Comparison of ENCODE assay signal across 1 cellular context in the genomic region with DNA sequence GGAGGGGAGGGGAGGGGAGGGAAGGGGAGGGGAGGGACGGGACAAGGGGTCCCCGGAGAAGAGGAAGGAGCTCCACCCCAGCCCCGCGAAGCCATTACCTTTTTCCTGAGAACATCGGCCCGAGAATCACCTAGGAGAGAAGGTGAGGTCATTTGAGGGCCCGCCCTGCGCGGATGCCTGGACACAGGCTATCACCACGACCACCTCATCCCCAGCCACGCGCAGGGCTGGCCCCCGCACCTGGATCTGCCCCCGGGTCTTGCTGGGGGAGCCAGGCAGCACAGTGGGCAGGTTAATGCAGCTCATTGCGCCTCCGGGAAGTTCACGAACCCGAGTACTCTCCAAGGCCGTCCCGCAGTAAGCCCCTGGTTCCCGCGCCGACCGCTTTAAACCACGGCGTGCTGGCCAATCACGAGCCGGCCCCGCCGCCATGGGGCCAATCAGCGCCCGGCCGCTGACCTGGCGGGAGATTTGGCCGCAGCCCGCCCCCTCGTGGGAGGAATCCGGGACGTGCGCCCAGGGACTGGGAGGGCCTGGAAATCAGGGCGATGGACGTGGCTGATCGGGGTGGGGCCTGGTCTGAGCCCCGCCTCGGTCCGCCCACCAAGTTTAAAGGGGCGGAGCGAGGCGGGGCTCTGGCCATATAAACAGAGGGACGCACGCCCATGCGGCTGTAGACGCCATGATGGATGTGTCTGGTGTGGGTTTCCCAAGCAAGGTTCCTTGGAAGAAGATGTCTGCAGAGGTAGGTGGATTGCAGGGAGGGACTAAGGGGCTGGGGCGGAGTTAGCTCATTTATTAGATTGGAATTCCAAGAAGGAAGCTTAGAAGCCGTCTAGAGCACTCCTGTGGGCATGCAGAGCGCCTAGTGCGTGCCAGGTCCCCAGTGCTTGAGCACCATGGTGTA.
TF ChIP-seq lines count a peak whose summit lies in the region.

A gene with protein sequence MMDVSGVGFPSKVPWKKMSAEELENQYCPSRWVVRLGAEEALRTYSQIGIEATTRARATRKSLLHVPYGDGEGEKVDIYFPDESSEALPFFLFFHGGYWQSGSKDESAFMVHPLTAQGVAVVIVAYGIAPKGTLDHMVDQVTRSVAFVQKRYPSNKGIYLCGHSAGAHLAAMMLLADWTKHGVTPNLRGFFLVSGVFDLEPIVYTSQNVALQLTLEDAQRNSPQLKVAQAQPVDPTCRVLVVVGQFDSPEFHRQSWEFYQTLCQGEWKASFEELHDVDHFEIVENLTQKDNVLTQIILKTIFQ (plus strand): TSS at position 674 of the 907 bp plus-strand sequence. CDS start 9 bp downstream, at position 683.
A gene with protein sequence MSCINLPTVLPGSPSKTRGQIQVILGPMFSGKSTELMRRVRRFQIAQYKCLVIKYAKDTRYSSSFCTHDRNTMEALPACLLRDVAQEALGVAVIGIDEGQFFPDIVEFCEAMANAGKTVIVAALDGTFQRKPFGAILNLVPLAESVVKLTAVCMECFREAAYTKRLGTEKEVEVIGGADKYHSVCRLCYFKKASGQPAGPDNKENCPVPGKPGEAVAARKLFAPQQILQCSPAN (minus strand): TSS at position 364 of the 907 bp plus-strand sequence. CDS start 58 bp downstream, at position 306.

TF ChIP-seq in HEK293, 187 proteins besides CTCF, POLR2A, EP300 and RAD21 (continued from another document and continues in another):
- TF ChIP-seq, protein P1, sequence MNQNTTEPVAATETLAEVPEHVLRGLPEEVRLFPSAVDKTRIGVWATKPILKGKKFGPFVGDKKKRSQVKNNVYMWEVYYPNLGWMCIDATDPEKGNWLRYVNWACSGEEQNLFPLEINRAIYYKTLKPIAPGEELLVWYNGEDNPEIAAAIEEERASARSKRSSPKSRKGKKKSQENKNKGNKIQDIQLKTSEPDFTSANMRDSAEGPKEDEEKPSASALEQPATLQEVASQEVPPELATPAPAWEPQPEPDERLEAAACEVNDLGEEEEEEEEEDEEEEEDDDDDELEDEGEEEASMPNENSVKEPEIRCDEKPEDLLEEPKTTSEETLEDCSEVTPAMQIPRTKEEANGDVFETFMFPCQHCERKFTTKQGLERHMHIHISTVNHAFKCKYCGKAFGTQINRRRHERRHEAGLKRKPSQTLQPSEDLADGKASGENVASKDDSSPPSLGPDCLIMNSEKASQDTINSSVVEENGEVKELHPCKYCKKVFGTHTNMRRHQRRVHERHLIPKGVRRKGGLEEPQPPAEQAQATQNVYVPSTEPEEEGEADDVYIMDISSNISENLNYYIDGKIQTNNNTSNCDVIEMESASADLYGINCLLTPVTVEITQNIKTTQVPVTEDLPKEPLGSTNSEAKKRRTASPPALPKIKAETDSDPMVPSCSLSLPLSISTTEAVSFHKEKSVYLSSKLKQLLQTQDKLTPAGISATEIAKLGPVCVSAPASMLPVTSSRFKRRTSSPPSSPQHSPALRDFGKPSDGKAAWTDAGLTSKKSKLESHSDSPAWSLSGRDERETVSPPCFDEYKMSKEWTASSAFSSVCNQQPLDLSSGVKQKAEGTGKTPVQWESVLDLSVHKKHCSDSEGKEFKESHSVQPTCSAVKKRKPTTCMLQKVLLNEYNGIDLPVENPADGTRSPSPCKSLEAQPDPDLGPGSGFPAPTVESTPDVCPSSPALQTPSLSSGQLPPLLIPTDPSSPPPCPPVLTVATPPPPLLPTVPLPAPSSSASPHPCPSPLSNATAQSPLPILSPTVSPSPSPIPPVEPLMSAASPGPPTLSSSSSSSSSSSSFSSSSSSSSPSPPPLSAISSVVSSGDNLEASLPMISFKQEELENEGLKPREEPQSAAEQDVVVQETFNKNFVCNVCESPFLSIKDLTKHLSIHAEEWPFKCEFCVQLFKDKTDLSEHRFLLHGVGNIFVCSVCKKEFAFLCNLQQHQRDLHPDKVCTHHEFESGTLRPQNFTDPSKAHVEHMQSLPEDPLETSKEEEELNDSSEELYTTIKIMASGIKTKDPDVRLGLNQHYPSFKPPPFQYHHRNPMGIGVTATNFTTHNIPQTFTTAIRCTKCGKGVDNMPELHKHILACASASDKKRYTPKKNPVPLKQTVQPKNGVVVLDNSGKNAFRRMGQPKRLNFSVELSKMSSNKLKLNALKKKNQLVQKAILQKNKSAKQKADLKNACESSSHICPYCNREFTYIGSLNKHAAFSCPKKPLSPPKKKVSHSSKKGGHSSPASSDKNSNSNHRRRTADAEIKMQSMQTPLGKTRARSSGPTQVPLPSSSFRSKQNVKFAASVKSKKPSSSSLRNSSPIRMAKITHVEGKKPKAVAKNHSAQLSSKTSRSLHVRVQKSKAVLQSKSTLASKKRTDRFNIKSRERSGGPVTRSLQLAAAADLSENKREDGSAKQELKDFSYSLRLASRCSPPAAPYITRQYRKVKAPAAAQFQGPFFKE (tag by site-specific recombination; IDR thresholded peaks at IDR 0.05; ENCODE audit: borderline replicate concordance): no peak
- TF ChIP-seq ZNF623 (tag by site-specific recombination; IDR thresholded peaks at IDR 0.05) (0 out of 2 replicates have a peak, but pooled peaks have one; percentile 11), SP2 (tag by site-specific recombination; IDR thresholded peaks at IDR 0.05) (peak; percentile 99), OVOL3 (tag by site-specific recombination; IDR thresholded peaks at IDR 0.05) (peak; percentile 78; the same call in 1 of the 2 replicates), MZF1 (tag by site-specific recombination; IDR thresholded peaks at IDR 0.05; ENCODE audit: borderline replicate concordance) (peak; percentile 98; the same call in 1 of the 2 replicates), MYNN (tag by site-specific recombination; IDR thresholded peaks at IDR 0.05; ENCODE audit: borderline replicate concordance) (0 out of 2 replicates have a peak, but pooled peaks have one; percentile 44), ZIC2 (tag by site-specific recombination; IDR thresholded peaks at IDR 0.05) (peak; percentile 52), ZNF76 (tag by site-specific recombination; IDR thresholded peaks at IDR 0.05; ENCODE audit: borderline replicate concordance, low read depth) (peak; percentile 76; the same call in 1 of the 2 replicates), ZNF621 (tag by site-specific recombination; IDR thresholded peaks at IDR 0.05) (no peak), SCRT1 (tag by site-specific recombination; IDR thresholded peaks at IDR 0.05; ENCODE audit: borderline replicate concordance) (no peak), ZNF610 (tag by site-specific recombination; IDR thresholded peaks at IDR 0.05; ENCODE audit: borderline replicate concordance) (no peak), ZNF132 (tag by site-specific recombination; IDR thresholded peaks at IDR 0.05; ENCODE audit: borderline replicate concordance) (no peak), ZNF501 (tag by site-specific recombination; IDR thresholded peaks at IDR 0.05) (peak; percentile 62), ZFHX2 (tag by site-specific recombination; conservative IDR thresholded peaks at IDR 0.05) (peak; percentile 92), SP3 (tag by site-specific recombination; IDR thresholded peaks at IDR 0.05) (peak; percentile 100), ZNF2 (tag by site-specific recombination; IDR thresholded peaks at IDR 0.05) (peak; percentile 75; the same call in 1 of the 2 replicates), IKZF3 (tag by site-specific recombination; IDR thresholded peaks at IDR 0.05) (peak; percentile 100), WT1 (tag by site-specific recombination; IDR thresholded peaks at IDR 0.05) (peak; percentile 53)
- TF ChIP-seq, protein P2, sequence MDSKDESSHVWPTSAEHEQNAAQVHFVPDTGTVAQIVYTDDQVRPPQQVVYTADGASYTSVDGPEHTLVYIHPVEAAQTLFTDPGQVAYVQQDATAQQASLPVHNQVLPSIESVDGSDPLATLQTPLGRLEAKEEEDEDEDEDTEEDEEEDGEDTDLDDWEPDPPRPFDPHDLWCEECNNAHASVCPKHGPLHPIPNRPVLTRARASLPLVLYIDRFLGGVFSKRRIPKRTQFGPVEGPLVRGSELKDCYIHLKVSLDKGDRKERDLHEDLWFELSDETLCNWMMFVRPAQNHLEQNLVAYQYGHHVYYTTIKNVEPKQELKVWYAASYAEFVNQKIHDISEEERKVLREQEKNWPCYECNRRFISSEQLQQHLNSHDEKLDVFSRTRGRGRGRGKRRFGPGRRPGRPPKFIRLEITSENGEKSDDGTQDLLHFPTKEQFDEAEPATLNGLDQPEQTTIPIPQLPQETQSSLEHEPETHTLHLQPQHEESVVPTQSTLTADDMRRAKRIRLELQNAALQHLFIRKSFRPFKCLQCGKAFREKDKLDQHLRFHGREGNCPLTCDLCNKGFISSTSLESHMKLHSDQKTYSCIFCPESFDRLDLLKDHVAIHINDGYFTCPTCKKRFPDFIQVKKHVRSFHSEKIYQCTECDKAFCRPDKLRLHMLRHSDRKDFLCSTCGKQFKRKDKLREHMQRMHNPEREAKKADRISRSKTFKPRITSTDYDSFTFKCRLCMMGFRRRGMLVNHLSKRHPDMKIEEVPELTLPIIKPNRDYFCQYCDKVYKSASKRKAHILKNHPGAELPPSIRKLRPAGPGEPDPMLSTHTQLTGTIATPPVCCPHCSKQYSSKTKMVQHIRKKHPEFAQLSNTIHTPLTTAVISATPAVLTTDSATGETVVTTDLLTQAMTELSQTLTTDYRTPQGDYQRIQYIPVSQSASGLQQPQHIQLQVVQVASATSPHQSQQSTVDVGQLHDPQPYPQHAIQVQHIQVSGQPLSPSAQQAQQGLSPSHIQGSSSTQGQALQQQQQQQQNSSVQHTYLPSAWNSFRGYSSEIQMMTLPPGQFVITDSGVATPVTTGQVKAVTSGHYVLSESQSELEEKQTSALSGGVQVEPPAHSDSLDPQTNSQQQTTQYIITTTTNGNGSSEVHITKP (tag by site-specific recombination; IDR thresholded peaks at IDR 0.05): peak; percentile 73; the same call in 1 of the 2 replicates
- TF ChIP-seq, protein P3, sequence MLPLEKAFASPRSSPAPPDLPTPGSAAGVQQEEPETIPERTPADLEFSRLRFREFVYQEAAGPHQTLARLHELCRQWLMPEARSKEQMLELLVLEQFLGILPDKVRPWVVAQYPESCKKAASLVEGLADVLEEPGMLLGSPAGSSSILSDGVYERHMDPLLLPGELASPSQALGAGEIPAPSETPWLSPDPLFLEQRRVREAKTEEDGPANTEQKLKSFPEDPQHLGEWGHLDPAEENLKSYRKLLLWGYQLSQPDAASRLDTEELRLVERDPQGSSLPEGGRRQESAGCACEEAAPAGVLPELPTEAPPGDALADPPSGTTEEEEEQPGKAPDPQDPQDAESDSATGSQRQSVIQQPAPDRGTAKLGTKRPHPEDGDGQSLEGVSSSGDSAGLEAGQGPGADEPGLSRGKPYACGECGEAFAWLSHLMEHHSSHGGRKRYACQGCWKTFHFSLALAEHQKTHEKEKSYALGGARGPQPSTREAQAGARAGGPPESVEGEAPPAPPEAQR (tag by site-specific recombination; IDR thresholded peaks at IDR 0.05): no peak
- TF ChIP-seq, protein P4, sequence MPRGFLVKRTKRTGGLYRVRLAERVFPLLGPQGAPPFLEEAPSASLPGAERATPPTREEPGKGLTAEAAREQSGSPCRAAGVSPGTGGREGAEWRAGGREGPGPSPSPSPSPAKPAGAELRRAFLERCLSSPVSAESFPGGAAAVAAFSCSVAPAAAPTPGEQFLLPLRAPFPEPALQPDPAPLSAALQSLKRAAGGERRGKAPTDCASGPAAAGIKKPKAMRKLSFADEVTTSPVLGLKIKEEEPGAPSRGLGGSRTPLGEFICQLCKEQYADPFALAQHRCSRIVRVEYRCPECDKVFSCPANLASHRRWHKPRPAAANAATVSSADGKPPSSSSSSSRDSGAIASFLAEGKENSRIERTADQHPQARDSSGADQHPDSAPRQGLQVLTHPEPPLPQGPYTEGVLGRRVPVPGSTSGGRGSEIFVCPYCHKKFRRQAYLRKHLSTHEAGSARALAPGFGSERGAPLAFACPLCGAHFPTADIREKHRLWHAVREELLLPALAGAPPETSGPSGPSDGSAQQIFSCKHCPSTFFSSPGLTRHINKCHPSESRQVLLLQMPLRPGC (tag by site-specific recombination; IDR thresholded peaks at IDR 0.05): peak; percentile 82
- TF ChIP-seq, protein P5, sequence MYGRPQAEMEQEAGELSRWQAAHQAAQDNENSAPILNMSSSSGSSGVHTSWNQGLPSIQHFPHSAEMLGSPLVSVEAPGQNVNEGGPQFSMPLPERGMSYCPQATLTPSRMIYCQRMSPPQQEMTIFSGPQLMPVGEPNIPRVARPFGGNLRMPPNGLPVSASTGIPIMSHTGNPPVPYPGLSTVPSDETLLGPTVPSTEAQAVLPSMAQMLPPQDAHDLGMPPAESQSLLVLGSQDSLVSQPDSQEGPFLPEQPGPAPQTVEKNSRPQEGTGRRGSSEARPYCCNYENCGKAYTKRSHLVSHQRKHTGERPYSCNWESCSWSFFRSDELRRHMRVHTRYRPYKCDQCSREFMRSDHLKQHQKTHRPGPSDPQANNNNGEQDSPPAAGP (tag by site-specific recombination; IDR thresholded peaks at IDR 0.05): peak; percentile 89
- TF ChIP-seq, protein P6, sequence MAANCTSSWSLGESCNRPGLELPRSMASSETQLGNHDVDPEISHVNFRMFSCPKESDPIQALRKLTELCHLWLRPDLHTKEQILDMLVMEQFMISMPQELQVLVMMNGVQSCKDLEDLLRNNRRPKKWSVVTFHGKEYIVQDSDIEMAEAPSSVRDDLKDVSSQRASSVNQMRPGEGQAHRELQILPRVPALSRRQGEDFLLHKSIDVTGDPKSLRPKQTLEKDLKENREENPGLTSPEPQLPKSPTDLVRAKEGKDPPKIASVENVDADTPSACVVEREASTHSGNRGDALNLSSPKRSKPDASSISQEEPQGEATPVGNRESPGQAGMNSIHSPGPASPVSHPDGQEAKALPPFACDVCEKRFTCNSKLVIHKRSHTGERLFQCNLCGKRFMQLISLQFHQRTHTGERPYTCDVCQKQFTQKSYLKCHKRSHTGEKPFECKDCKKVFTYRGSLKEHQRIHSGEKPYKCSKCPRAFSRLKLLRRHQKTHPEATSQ (tag by site-specific recombination; IDR thresholded peaks at IDR 0.05): peak; percentile 56; the same call in 1 of the 2 replicates
- TF ChIP-seq, protein P7, sequence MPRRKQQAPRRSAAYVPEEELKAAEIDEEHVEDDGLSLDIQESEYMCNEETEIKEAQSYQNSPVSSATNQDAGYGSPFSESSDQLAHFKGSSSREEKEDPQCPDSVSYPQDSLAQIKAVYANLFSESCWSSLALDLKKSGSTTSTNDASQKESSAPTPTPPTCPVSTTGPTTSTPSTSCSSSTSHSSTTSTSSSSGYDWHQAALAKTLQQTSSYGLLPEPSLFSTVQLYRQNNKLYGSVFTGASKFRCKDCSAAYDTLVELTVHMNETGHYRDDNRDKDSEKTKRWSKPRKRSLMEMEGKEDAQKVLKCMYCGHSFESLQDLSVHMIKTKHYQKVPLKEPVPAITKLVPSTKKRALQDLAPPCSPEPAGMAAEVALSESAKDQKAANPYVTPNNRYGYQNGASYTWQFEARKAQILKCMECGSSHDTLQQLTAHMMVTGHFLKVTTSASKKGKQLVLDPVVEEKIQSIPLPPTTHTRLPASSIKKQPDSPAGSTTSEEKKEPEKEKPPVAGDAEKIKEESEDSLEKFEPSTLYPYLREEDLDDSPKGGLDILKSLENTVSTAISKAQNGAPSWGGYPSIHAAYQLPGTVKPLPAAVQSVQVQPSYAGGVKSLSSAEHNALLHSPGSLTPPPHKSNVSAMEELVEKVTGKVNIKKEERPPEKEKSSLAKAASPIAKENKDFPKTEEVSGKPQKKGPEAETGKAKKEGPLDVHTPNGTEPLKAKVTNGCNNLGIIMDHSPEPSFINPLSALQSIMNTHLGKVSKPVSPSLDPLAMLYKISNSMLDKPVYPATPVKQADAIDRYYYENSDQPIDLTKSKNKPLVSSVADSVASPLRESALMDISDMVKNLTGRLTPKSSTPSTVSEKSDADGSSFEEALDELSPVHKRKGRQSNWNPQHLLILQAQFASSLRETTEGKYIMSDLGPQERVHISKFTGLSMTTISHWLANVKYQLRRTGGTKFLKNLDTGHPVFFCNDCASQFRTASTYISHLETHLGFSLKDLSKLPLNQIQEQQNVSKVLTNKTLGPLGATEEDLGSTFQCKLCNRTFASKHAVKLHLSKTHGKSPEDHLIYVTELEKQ (tag by site-specific recombination; IDR thresholded peaks at IDR 0.05; ENCODE audit: borderline replicate concordance): peak; percentile 29; the same call in 1 of the 2 replicates
